In the genomic region with DNA sequence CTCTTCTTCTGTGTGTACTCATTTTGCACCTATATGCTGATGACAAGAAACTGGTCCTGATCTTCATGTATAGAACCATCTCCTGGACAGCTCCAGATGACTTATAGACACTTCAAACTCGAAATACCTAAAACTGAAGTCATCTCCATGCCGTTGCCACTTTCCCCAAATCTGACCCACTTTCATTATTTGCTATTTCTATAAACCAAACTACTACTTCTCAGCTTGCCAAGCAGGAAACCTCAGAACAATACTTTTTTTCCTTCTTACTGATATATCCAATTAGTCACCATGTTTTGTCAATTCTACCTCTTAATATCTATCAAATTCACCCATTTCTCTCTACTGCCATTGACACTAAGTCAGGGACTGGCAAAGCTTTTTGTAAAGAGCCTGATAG, we compare ENCODE assay signal across 21 cellular contexts. TPM values are rescaled to one million over a fixed set of nuclear protein-coding genes. Genes with fewer than 3 reads are reported as not detected.
DNase-seq lines count a peak whose midpoint lies in the region; ATAC-seq, FAIRE-seq and TF ChIP-seq lines count a peak whose summit lies in the region.
"Had no signal": no experiment of that assay in that cellular context is flagged by ENCODE, and none has a peak within 500 bp of the region (broad histone marks: within the 10 kb centered on the region; RNA-seq: fewer than 3 reads in every experiment).

No MANE protein-coding gene starts in this region.

- H3K27ac Mint-ChIP-seq in activated CD4-positive, alpha-beta T cell treated with anti-CD3 and anti-CD28 coated beads for 36 hours: peak overlapping the region; percentile 78
- H3K27ac Mint-ChIP-seq in activated naive CD8-positive, alpha-beta T cell: peak overlapping the region; percentile 51
- peak overlapping the region; percentile 57 to 79 for H3K27ac Mint-ChIP-seq in natural killer cell
- H3K27ac Mint-ChIP-seq: endodermal cell, nephron had no signal

- H3K27me3 Mint-ChIP-seq in activated CD4-positive, alpha-beta T cell treated with anti-CD3 and anti-CD28 coated beads for 36 hours: no peaks in the 10 kb centered on the region
- no peaks in the 10 kb centered on the region for H3K27me3 Mint-ChIP-seq in activated naive CD8-positive, alpha-beta T cell
- no peaks in the 10 kb centered on the region for H3K27me3 Mint-ChIP-seq in natural killer cell (ENCODE audit: low read depth in 2 of 2)

- H3K4me1 Mint-ChIP-seq in activated CD4-positive, alpha-beta T cell treated with anti-CD3 and anti-CD28 coated beads for 36 hours: peaks cover 34% of the 10 kb centered on the region
- peaks cover 39% of the 10 kb centered on the region for H3K4me1 Mint-ChIP-seq in activated naive CD8-positive, alpha-beta T cell (ENCODE audit: low read depth)
- H3K4me1 Mint-ChIP-seq in natural killer cell: peaks cover 31 to 34% of the 10 kb centered on the region in 2 donors
- H3K4me1 Mint-ChIP-seq: endodermal cell, nephron had no signal

- peaks cover 4% of the 10 kb centered on the region for H3K9me3 Mint-ChIP-seq in activated CD4-positive, alpha-beta T cell treated with anti-CD3 and anti-CD28 coated beads for 36 hours (ENCODE audit: low read depth)
- no peaks in the 10 kb centered on the region for H3K9me3 Mint-ChIP-seq in activated naive CD8-positive, alpha-beta T cell (ENCODE audit: low read depth)
- no peaks in the 10 kb centered on the region for H3K9me3 Mint-ChIP-seq in natural killer cell

- peaks cover 25% of the 10 kb centered on the region for H3K36me3 Mint-ChIP-seq in activated CD4-positive, alpha-beta T cell treated with anti-CD3 and anti-CD28 coated beads for 36 hours (ENCODE audit: low read depth)
- peaks cover 18% of the 10 kb centered on the region for H3K36me3 Mint-ChIP-seq in activated naive CD8-positive, alpha-beta T cell
- H3K36me3 Mint-ChIP-seq in natural killer cell: peaks cover 8% of the 10 kb centered on the region

- peak; percentile 16 for DNase-seq in activated CD4-positive, alpha-beta T cell treated with anti-CD3 and anti-CD28 coated beads for 36 hours
- DNase-seq in activated CD4-positive, alpha-beta T cell treated with anti-CD3 and anti-CD28 coated beads, Interleukin-2, amount 50 U/mL, for 48 hours: no peak
- no peak for DNase-seq in HTR-8/SVneo (ENCODE audit: insufficient read length, low spot score)
- no peak for DNase-seq in natural killer cell
- no peak for DNase-seq in SW480 (ENCODE audit: low spot score)
- no peak for DNase-seq in anterior cingulate cortex (lab: John Stamatoyannopoulos, UW)
- no peak for DNase-seq in urothelium cell line (ENCODE audit: low spot score)
- DNase-seq: central memory CD4-positive, alpha-beta T cell; COR-L47; endodermal cell; lower lobe of right lung; NCI-H187 treated with DMSO at 0.1 percent for 48 hours; NCI-H748 treated with DMSO at 0.1 percent for 48 hours; psoas muscle; stimulated activated CD4-positive, alpha-beta T cell treated with anti-CD3 and anti-CD28 coated beads, Interleukin-12 subunit alpha, Interleukin-12 subunit beta, amount 100 ng/mL, for 4 hours; substantia nigra had no signal

- TF ChIP-seq CTCF in natural killer cell (IDR thresholded peaks at IDR 0.05): no peak

- POLR2A ChIA-PET in activated CD4-positive, alpha-beta T cell treated with anti-CD3 and anti-CD28 coated beads for 36 hours (lab: Charles Lee): no interaction called here

- H3K4me3 Mint-ChIP-seq in activated CD4-positive, alpha-beta T cell treated with anti-CD3 and anti-CD28 coated beads for 36 hours: no peak overlapping the region
- H3K4me3 Mint-ChIP-seq in activated naive CD8-positive, alpha-beta T cell: peak overlapping the region; percentile 46
- peak overlapping the region; percentile 68 for H3K4me3 Mint-ChIP-seq in natural killer cell
- H3K4me3 Mint-ChIP-seq: endodermal cell, nephron had no signal

- peak; percentile 82 for ATAC-seq in activated CD4-positive, alpha-beta T cell treated with anti-CD3 and anti-CD28 coated beads for 36 hours
- peak; percentile 24 to 45 (median 31) for ATAC-seq in natural killer cell
- ATAC-seq: lower lobe of right lung, Panc1 had no signal

- CTCF ChIA-PET in activated CD4-positive, alpha-beta T cell treated with anti-CD3 and anti-CD28 coated beads for 36 hours (lab: Charles Lee): interaction anchor here (0.6 to 1.8 kb wide), 2 partner anchors 12 to 14 kb away, joined by 3 to 10 read pairs; no protein-coding TSS in a partner anchor

- peak; percentile 95 for FAIRE-seq in HTR-8/SVneo (lab: Jason Lieb, UNC)
- no peak for FAIRE-seq in urothelium cell line (lab: Jason Lieb, UNC)
- FAIRE-seq: A204.1, frontal cortex had no signal

- intact Hi-C loops in activated CD4-positive, alpha-beta T cell treated with anti-CD3 and anti-CD28 coated beads for 36 hours (cut with DNase I, micrococcal nuclease): loop anchor here in 1 of 2 experiments (2.0 kb wide), 1 partner anchor 60 kb away; no protein-coding TSS in a partner anchor
- intact Hi-C loops in natural killer cell (cut with micrococcal nuclease): no loop called here

RNA-seq across cellular contexts. Expression of a gene that starts 14.8 kb away (rescaled TPM):
- total RNA-seq in activated CD4-positive, alpha-beta T cell treated with anti-CD3 and anti-CD28 coated beads for 36 hours: 10 to 100 TPM in 1 of 2 experiments, 1 to 10 TPM in 1; 8.6 to 10.4 TPM
- 10 to 100 TPM; 17.8 to 23.4 (median 23.3) TPM for total RNA-seq in natural killer cell
